2 cellular contexts compared by ENCODE assay signal in genomic region chr18:48771641-48772380, GRCh38.
TF ChIP-seq lines count a peak whose summit lies in the region.

No MANE protein-coding gene starts in this region.

TF ChIP-seq in SK-N-SH treated with all-trans-retinoic acid at 6 μM for 48 hours, 23 proteins besides CTCF, POLR2A, EP300 and RAD21 (continued from another document):
- TF ChIP-seq ISL1 (CRISPR knock-in tag; IDR thresholded peaks at IDR 0.05) = no peak
- TF ChIP-seq, protein P1, sequence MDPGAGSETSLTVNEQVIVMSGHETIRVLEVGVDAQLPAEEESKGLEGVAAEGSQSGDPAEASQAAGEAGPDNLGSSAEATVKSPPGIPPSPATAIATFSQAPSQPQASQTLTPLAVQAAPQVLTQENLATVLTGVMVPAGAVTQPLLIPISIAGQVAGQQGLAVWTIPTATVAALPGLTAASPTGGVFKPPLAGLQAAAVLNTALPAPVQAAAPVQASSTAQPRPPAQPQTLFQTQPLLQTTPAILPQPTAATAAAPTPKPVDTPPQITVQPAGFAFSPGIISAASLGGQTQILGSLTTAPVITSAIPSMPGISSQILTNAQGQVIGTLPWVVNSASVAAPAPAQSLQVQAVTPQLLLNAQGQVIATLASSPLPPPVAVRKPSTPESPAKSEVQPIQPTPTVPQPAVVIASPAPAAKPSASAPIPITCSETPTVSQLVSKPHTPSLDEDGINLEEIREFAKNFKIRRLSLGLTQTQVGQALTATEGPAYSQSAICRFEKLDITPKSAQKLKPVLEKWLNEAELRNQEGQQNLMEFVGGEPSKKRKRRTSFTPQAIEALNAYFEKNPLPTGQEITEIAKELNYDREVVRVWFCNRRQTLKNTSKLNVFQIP (CRISPR knock-in tag; IDR thresholded peaks at IDR 0.05; ENCODE audit: borderline replicate concordance, low read depth) = no peak

TF ChIP-seq in SK-N-SH, 30 proteins besides CTCF, POLR2A, EP300 and RAD21 (continued from another document):
- no peak for TF ChIP-seq IRF3 (IDR thresholded peaks at IDR 0.05; ENCODE audit: low read depth, low read length)
- no peak for TF ChIP-seq RFX5 (IDR thresholded peaks at IDR 0.05; ENCODE audit: low read length)
- no peak for TF ChIP-seq GABPA (IDR thresholded peaks at IDR 0.05; ENCODE audit: low read depth)
- TF ChIP-seq MEF2A (IDR thresholded peaks at IDR 0.05; ENCODE audit: borderline replicate concordance, low read depth) = no peak
- TF ChIP-seq YY1 (IDR thresholded peaks at IDR 0.05; ENCODE audit: low read depth) = no peak
- no peak for TF ChIP-seq SIN3A (IDR thresholded peaks at IDR 0.05; ENCODE audit: borderline replicate concordance, low read depth, low read length)
- TF ChIP-seq TAF1 (IDR thresholded peaks at IDR 0.05; ENCODE audit: borderline replicate concordance, low read depth, low read length) = no peak
- no peak for TF ChIP-seq PBX3 (IDR thresholded peaks at IDR 0.05)
- no peak for TF ChIP-seq FOXM1 (IDR thresholded peaks at IDR 0.05; ENCODE audit: low read depth)
- no peak for TF ChIP-seq EZH2phosphoT487 (IDR thresholded peaks at IDR 0.05; ENCODE audit: borderline replicate concordance, low read depth)
- TF ChIP-seq, protein P2, sequence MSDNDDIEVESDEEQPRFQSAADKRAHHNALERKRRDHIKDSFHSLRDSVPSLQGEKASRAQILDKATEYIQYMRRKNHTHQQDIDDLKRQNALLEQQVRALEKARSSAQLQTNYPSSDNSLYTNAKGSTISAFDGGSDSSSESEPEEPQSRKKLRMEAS (IDR thresholded peaks at IDR 0.05; ENCODE audit: low read depth) = no peak
- no peak for TF ChIP-seq FOSL2 (IDR thresholded peaks at IDR 0.05; ENCODE audit: borderline replicate concordance, low read depth)
- TF ChIP-seq ZBTB33 (IDR thresholded peaks at IDR 0.05; ENCODE audit: borderline replicate concordance, low read depth) = no peak
